Comparison of ENCODE assay signal across 12 cellular contexts in genomic region chr11:124877631-124878496, GRCh38. TPM values are rescaled to one million over a fixed set of nuclear protein-coding genes. Genes with fewer than 3 reads are reported as not detected.
DNase-seq lines count a peak whose midpoint lies in the region; ATAC-seq, FAIRE-seq and TF ChIP-seq lines count a peak whose summit lies in the region.
"Had no signal": no experiment of that assay in that cellular context is flagged by ENCODE, and none has a peak within 500 bp of the region (broad histone marks: within the 10 kb centered on the region; RNA-seq: fewer than 3 reads in every experiment).

No MANE protein-coding gene starts in this region.

- no peaks in the 10 kb centered on the region for H3K9me3 ChIP-seq in CD4-positive, alpha-beta memory T cell (ENCODE audit: control insufficient read depth in 1 of 2, low read length in 2 of 2)
- H3K9me3 ChIP-seq in endothelial cell of umbilical vein (replicated peaks; ENCODE audit: control insufficient read depth, insufficient read depth, low read length) (no peaks in the 10 kb centered on the region), ovary (no peaks in the 10 kb centered on the region)
- H3K9me3 ChIP-seq: SJSA1 had no signal

- no peak overlapping the region for H2AFZ ChIP-seq in endothelial cell of umbilical vein (ENCODE audit: low read depth, low read length)

- no peaks in the 10 kb centered on the region for H3K79me2 ChIP-seq in endothelial cell of umbilical vein (ENCODE audit: control insufficient read depth, insufficient read depth, low read length)

- peak overlapping the region; percentile 68 for H3K9ac ChIP-seq in endothelial cell of umbilical vein (replicated peaks; ENCODE audit: extremely low read depth, insufficient read depth, low read length)

- H3K27me3 ChIP-seq in CD4-positive, alpha-beta memory T cell (ENCODE audit: insufficient read depth, low read length) = no peaks in the 10 kb centered on the region
- H3K27me3 ChIP-seq in endothelial cell of umbilical vein (ENCODE audit: control insufficient read depth in 2 of 2, insufficient read depth in 2 of 2, low read length in 2 of 2) = peaks cover 8 to 9% of the 10 kb centered on the region in 2 experiments
- no peaks in the 10 kb centered on the region for H3K27me3 ChIP-seq in ovary
- H3K27me3 ChIP-seq: SJSA1 had no signal

- ATAC-seq in HG02870 (IDR thresholded peaks at IDR 0.05; ENCODE audit: unreplicated experiment) (no peak), GM19467 (IDR thresholded peaks at IDR 0.05; ENCODE audit: unreplicated experiment) (no peak)

- intact Hi-C loops in CD4-positive, alpha-beta memory T cell (cut with micrococcal nuclease) = loop anchor here (2.0 to 5.0 kb wide), 4 partner anchors 43 to 1009 kb away; partner anchors contain the start of genes HYLS1 and TBRG1
- intact Hi-C loops in endothelial cell of umbilical vein (cut with micrococcal nuclease) (loop anchor here (2.0 kb wide), 2 partner anchors 233 to 263 kb away; partner anchors contain the start of gene TMEM218), ovary (cut with DNase I) (loop anchor here in 3 of 4 donors (5.0 to 10.0 kb wide), 4 partner anchors 67 to 237 kb away; partner anchors contain the start of genes CCDC15 (in 2 of the 3) and TMEM218 (in 1 of the 3))

- dilution Hi-C loops in endothelial cell of umbilical vein (cut with MboI; ENCODE audit: extremely low pct_ligation_motif_present, low sequenced_read_pairs) = no loop called here

- POLR2A ChIA-PET in CD4-positive, alpha-beta memory T cell (lab: Charles Lee; ENCODE audit: partially characterized antibody) = no interaction called here
- POLR2A ChIA-PET in RWPE1 (lab: Yijun Ruan, JAX; ENCODE audit: low non-redundant PET) = no interaction called here
- POLR2A ChIA-PET in endothelial cell of umbilical vein (lab: Charles Lee) = interaction anchor here (0.5 to 1.4 kb wide), 5 partner anchors 14 to 233 kb away, joined by 3 to 5 read pairs (median 4); partner anchors contain the start of gene ROBO4

- H3K4me1 ChIP-seq in CD4-positive, alpha-beta memory T cell (ENCODE audit: insufficient read depth, low read length) = peaks cover 13% of the 10 kb centered on the region
- peaks cover 31% of the 10 kb centered on the region for H3K4me1 ChIP-seq in endothelial cell of umbilical vein (ENCODE audit: control insufficient read depth, extremely low read depth, insufficient read depth, low read length)
- H3K4me1 ChIP-seq in ovary (ENCODE audit: insufficient read depth) = peaks cover 16% of the 10 kb centered on the region

- FAIRE-seq in endothelial cell of umbilical vein (lab: Jason Lieb, UNC) = peak; percentile 53

- TF ChIP-seq POLR2A in endothelial cell of umbilical vein (IDR thresholded peaks at IDR 0.05; ENCODE audit: low read depth, low read length) (no peak), ovary (IDR thresholded peaks at IDR 0.05) (no peak)

- H3K4me1 Mint-ChIP-seq in CD4-positive, alpha-beta memory T cell = peaks cover 4 to 29% (median 19%) of the 10 kb centered on the region in 4 donors

- TF ChIP-seq CTCF in RWPE1 (conservative IDR thresholded peaks at IDR 0.05; ENCODE audit: low read depth) (no peak), endothelial cell of umbilical vein (IDR thresholded peaks at IDR 0.05; ENCODE audit: extremely low read depth in 1 of 2, insufficient read depth in 1 of 2, low read depth in 1 of 2, low read length in 2 of 2) (no peak), ovary (IDR thresholded peaks at IDR 0.05) (no peak)

- TF ChIP-seq EP300 in ovary (IDR thresholded peaks at IDR 0.05) = no peak

- H3K9me1 ChIP-seq in endothelial cell of umbilical vein (replicated peaks; ENCODE audit: control insufficient read depth, extremely low read depth, insufficient read depth, low read length) = no peaks in the 10 kb centered on the region

- peaks cover 14 to 15% of the 10 kb centered on the region in 2 donors for H3K27me3 Mint-ChIP-seq in CD4-positive, alpha-beta memory T cell

- H3K4me3 ChIP-seq in CD4-positive, alpha-beta memory T cell (ENCODE audit: low read length in 2 of 2) = no peak overlapping the region
- peak overlapping the region; percentile 41 to 49 (median 47) for H3K4me3 ChIP-seq in endothelial cell of umbilical vein (replicated peaks in 1 of 3; ENCODE audit: insufficient read depth in 1 of 3, low read depth in 1 of 3, low read length in 3 of 3)
- H3K4me3 ChIP-seq in ovary = peak overlapping the region; percentile 67

- H3K27ac ChIP-seq in CD4-positive, alpha-beta memory T cell (ENCODE audit: low read depth, low read length) = no peak overlapping the region
- H3K27ac ChIP-seq in RWPE1 (peak overlapping the region; percentile 86), endothelial cell of umbilical vein (ENCODE audit: insufficient read depth, low read depth, low read length) (no peak overlapping the region), ovary (peak overlapping the region; percentile 90 to 96)
- H3K27ac ChIP-seq: SJSA1 had no signal

- peak overlapping the region in 4 of 7 donors; percentile 24 to 88 (median 56) for H3K27ac Mint-ChIP-seq in CD4-positive, alpha-beta memory T cell

- CTCF ChIA-PET in CD4-positive, alpha-beta memory T cell (lab: Charles Lee; ENCODE audit: partially characterized antibody) = interaction anchor here (1.2 to 1.4 kb wide), 3 partner anchors 10 to 56 kb away, joined by 4 to 5 read pairs (median 5); no protein-coding TSS in a partner anchor
- CTCF ChIA-PET in RWPE1 (lab: Yijun Ruan, JAX) (interaction anchor here (0.6 to 1.5 kb wide), 4 partner anchors 68 to 649 kb away, joined by 3 to 5 read pairs (median 4); no protein-coding TSS in a partner anchor), endothelial cell of umbilical vein (lab: Charles Lee) (interaction anchor here (1.4 to 3.5 kb wide), 4 partner anchors 12 to 468 kb away, joined by 4 to 70 read pairs (median 5); partner anchors contain the start of gene ROBO4)

- no TSS peak for BruUV-seq in endothelial cell of umbilical vein (replicated peaks; lab: Mats Ljungman, UMichigan)

- WGBS in ovary, 3 donors = 65 to 76% (median 70%) methylated on average over 23 of the region's 23 CpGs

- DNase-seq in CD4-positive, alpha-beta memory T cell = no peak
- DNase-seq in RWPE1 (ENCODE audit: low spot score) (no peak), endothelial cell of umbilical vein (ENCODE audit: low read depth, low spot score) (peak; percentile 21), ovary (peak in 2 of 5 donors; percentile 31 to 37), SHP77 treated with DMSO at 0.1 percent for 48 hours (lab: John Stamatoyannopoulos, UW) (no peak), pons (ENCODE audit: low spot score) (no peak)
- DNase-seq: hippocampal formation; retina; stimulated activated naive CD4-positive, alpha-beta T cell had no signal

- H3K36me3 Mint-ChIP-seq in CD4-positive, alpha-beta memory T cell = no peaks in the 10 kb centered on the region

- no peaks in the 10 kb centered on the region for H4K20me1 ChIP-seq in endothelial cell of umbilical vein (replicated peaks; ENCODE audit: control insufficient read depth, extremely low read depth, insufficient read depth, low read length)

- no peaks in the 10 kb centered on the region for H3K9me3 Mint-ChIP-seq in CD4-positive, alpha-beta memory T cell

- H3K36me3 ChIP-seq in CD4-positive, alpha-beta memory T cell (ENCODE audit: insufficient read depth, low read length) = no peaks in the 10 kb centered on the region
- H3K36me3 ChIP-seq in endothelial cell of umbilical vein (ENCODE audit: control insufficient read depth in 2 of 2, extremely low read depth in 1 of 2, insufficient read depth in 2 of 2, low read length in 2 of 2) (no peaks in the 10 kb centered on the region), ovary (no peaks in the 10 kb centered on the region)
- H3K36me3 ChIP-seq: SJSA1 had no signal

- H3K4me2 ChIP-seq in endothelial cell of umbilical vein (ENCODE audit: insufficient read depth, low read length) = peak overlapping the region; percentile 70

- peak overlapping the region; percentile 65 to 91 (median 89) for H3K4me3 Mint-ChIP-seq in CD4-positive, alpha-beta memory T cell

RNA-seq across cellular contexts. Expression of gene ROBO3, which starts 12.6 kb away (rescaled TPM):
- 10 to 100 TPM; 16.2 to 18.1 TPM for total RNA-seq in CD4-positive, alpha-beta memory T cell
- 1 to 10 TPM in 1 of 2 donors, under 1 TPM in 1; 0.70 to 2.0 TPM for polyA plus RNA-seq in CD4-positive, alpha-beta memory T cell
- 19.3 and 27.1 TPM in 2 replicates for total RNA-seq in endothelial cell of umbilical vein
- polyA plus RNA-seq in endothelial cell of umbilical vein = 65.4 and 79.4 TPM in 2 replicates
- 19.2 and 33.6 TPM in 2 replicates for polyA plus RNA-seq in endothelial cell of umbilical vein (2011; cell fraction: cytosol; rRNA removed)
- polyA plus RNA-seq in endothelial cell of umbilical vein (2011; cell fraction: nucleus; rRNA removed) = 203 and 270 TPM in 2 replicates
- 15.1 and 33.3 TPM in 2 replicates for polyA plus RNA-seq in endothelial cell of umbilical vein (2012)
- polyA minus RNA-seq in endothelial cell of umbilical vein = 11.4 and 20.7 TPM in 2 replicates
- polyA minus RNA-seq in endothelial cell of umbilical vein (2011; cell fraction: cytosol; rRNA and poly(A)+ RNA removed) = not detected
- 27.5 and 44.7 TPM in 2 replicates for polyA minus RNA-seq in endothelial cell of umbilical vein (2011; cell fraction: nucleus; rRNA and poly(A)+ RNA removed)
- total RNA-seq in ovary = 10 to 100 TPM; 36.9 to 90.4 (median 56.7) TPM
- polyA plus RNA-seq in ovary = 10 to 100 TPM; 15.2 to 62.8 TPM

RNA-seq across cellular contexts. Expression of gene ROBO4, which starts 19.8 kb away (rescaled TPM):
- total RNA-seq in CD4-positive, alpha-beta memory T cell = not detected
- polyA plus RNA-seq in CD4-positive, alpha-beta memory T cell = not detected
- total RNA-seq in endothelial cell of umbilical vein (464 and 474 TPM in 2 replicates), ovary (10 to 100 TPM in 4 of 7 donors, 1 to 10 TPM in 3; 5.9 to 22.0 (median 10.0) TPM)
- polyA plus RNA-seq in endothelial cell of umbilical vein (260 and 346 TPM in 2 replicates), ovary (10 to 100 TPM in 1 of 2 donors, 1 to 10 TPM in 1; 7.8 to 12.0 TPM)
- 115 and 131 TPM in 2 replicates for polyA plus RNA-seq in endothelial cell of umbilical vein (2011; cell fraction: cytosol; rRNA removed)
- 309 and 459 TPM in 2 replicates for polyA plus RNA-seq in endothelial cell of umbilical vein (2011; cell fraction: nucleus; rRNA removed)
- 220 and 257 TPM in 2 replicates for polyA plus RNA-seq in endothelial cell of umbilical vein (2012)
- 256 and 278 TPM in 2 replicates for polyA minus RNA-seq in endothelial cell of umbilical vein
- not detected for polyA minus RNA-seq in endothelial cell of umbilical vein (2011; cell fraction: cytosol; rRNA and poly(A)+ RNA removed)
- 319 and 468 TPM in 2 replicates for polyA minus RNA-seq in endothelial cell of umbilical vein (2011; cell fraction: nucleus; rRNA and poly(A)+ RNA removed)

RNA-seq across cellular contexts. Expression of gene HEPN1, which starts 41.2 kb away (rescaled TPM):
- not detected for total RNA-seq in CD4-positive, alpha-beta memory T cell
- polyA plus RNA-seq in CD4-positive, alpha-beta memory T cell = not detected
- total RNA-seq in endothelial cell of umbilical vein = not detected in 2 replicates
- polyA plus RNA-seq in endothelial cell of umbilical vein = not detected in 2 replicates
- polyA plus RNA-seq in endothelial cell of umbilical vein (2011; cell fraction: cytosol; rRNA removed) = not detected in 2 replicates
- not detected in 2 replicates for polyA plus RNA-seq in endothelial cell of umbilical vein (2011; cell fraction: nucleus; rRNA removed)
- not detected in 2 replicates for polyA plus RNA-seq in endothelial cell of umbilical vein (2012)
- not detected in 2 replicates for polyA minus RNA-seq in endothelial cell of umbilical vein
- polyA minus RNA-seq in endothelial cell of umbilical vein (2011; cell fraction: cytosol; rRNA and poly(A)+ RNA removed) = not detected
- polyA minus RNA-seq in endothelial cell of umbilical vein (2011; cell fraction: nucleus; rRNA and poly(A)+ RNA removed) = not detected in 2 replicates
- total RNA-seq in ovary = under 1 TPM in 2 of 7 donors, not detected in 5; 0.24 to 0.48 TPM
- not detected for polyA plus RNA-seq in ovary
- total RNA-seq: SJSA1 had no signal

RNA-seq across cellular contexts. Expression of gene HEPACAM, which starts 58.0 kb away (rescaled TPM):
- not detected for total RNA-seq in CD4-positive, alpha-beta memory T cell
- polyA plus RNA-seq in CD4-positive, alpha-beta memory T cell = not detected
- not detected in 2 replicates for total RNA-seq in endothelial cell of umbilical vein
- 0.03 TPM in 1 of 2 replicates, not detected in the other for polyA plus RNA-seq in endothelial cell of umbilical vein
- 0.01 TPM in 2 replicates for polyA plus RNA-seq in endothelial cell of umbilical vein (2011; cell fraction: cytosol; rRNA removed)
- polyA plus RNA-seq in endothelial cell of umbilical vein (2011; cell fraction: nucleus; rRNA removed) = 0.08 and 0.09 TPM in 2 replicates
- not detected in 2 replicates for polyA plus RNA-seq in endothelial cell of umbilical vein (2012)
- polyA minus RNA-seq in endothelial cell of umbilical vein = 0.12 TPM in 1 of 2 replicates, not detected in the other
- not detected for polyA minus RNA-seq in endothelial cell of umbilical vein (2011; cell fraction: cytosol; rRNA and poly(A)+ RNA removed)
- polyA minus RNA-seq in endothelial cell of umbilical vein (2011; cell fraction: nucleus; rRNA and poly(A)+ RNA removed) = not detected in 2 replicates
- total RNA-seq in ovary = under 1 TPM in 2 of 7 donors, not detected in 5; 0.10 TPM
- polyA plus RNA-seq in ovary = under 1 TPM in 1 of 2 donors, not detected in 1; 0.13 TPM
- total RNA-seq: SJSA1 had no signal

Comparison
In these comparisons a context has a peak if more than half of its experiments do, and no peak if none do; other contexts are left out.
1. H3K27ac ChIP-seq: peak in RWPE1 (single experiment) and ovary (2 of 2); none in CD4-positive, alpha-beta memory T cell (single experiment) and endothelial cell of umbilical vein (single experiment).
2. H3K4me3 ChIP-seq: peak in endothelial cell of umbilical vein (3 of 3) and ovary (single experiment); none in CD4-positive, alpha-beta memory T cell (0 of 2).
3. RNA of gene ROBO4, which starts 19.8 kb away (total RNA-seq): 464 to 474 TPM in endothelial cell of umbilical vein; 5.9 to 22.0 TPM in ovary and not detected in CD4-positive, alpha-beta memory T cell; every median in the first group is over 10 times any median in the second.